8 cellular contexts compared by ENCODE assay signal in genomic region chr5:42569325-42569724, GRCh38.
"Had no signal": no experiment of that assay in that cellular context is flagged by ENCODE, and none has a peak within 500 bp of the region (broad histone marks: within the 10 kb centered on the region; RNA-seq: fewer than 3 reads in every experiment).

No MANE protein-coding gene starts in this region.

- H3K36me3 Mint-ChIP-seq: IgD-negative memory B cell had no signal

- ATAC-seq: HepG2 had no signal

- H3K4me1 Mint-ChIP-seq: IgD-negative memory B cell had no signal

- H3K9me3 Mint-ChIP-seq: IgD-negative memory B cell had no signal

- FAIRE-seq: HepG2, HTR-8/SVneo had no signal

- H3K9ac ChIP-seq: KMS-11 had no signal

- H3K27ac Mint-ChIP-seq: IgD-negative memory B cell had no signal

- H3K27ac ChIP-seq: HL-60, KMS-11 had no signal

- H3K4me3 Mint-ChIP-seq: IgD-negative memory B cell had no signal

- H3K4me2 ChIP-seq: KMS-11 had no signal

- DNase-seq: IMR-90, KBM-7, KG1 had no signal
